ENCODE assay signal across 1 cellular context in the genomic region with DNA sequence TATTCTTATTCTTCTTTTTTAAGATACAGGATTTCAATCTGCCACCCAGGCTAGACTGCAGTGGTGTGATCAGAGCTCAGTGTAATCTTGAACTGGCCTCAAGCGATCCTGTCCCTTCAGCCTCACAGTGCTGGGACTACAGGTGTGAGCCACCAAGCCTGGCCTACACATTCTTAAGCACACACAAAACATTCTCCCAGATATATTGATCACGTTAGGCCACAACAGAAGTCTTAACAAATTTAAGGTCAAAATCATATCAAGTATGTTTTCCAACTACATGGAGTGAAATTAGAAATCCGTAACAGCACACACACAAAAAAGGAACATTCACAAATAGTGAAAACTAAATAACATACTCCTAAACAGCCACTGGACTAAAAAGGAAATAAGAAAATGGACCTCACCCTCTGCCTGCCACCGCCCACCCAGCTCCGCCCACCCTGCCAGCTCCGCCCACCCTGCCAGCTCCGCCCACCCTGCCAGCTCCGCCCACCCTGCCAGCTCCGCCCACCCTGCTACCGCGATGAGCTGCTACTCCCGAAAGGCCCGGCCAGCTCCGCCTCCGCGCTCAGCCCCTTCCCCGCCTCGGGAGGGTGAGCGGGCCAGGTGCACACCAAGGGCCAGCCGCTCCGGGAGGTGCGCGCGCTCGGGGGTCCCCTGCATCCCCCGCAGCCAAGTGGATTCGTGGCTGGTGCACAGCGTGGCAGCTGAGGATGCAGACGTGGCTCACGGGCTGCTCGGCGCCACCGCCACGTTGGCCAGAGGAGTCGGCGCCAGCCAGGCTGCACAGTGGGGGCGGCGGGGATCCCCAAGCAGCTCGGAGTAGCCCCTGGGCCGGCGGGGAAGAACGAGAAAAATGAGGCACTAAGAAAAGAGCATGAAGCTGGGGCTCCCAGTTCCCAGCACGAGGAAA.
TF ChIP-seq lines count a peak whose summit lies in the region.

No MANE protein-coding gene starts in this region.

TF ChIP-seq in HepG2, 621 proteins besides CTCF, POLR2A, EP300 and RAD21 (continued from another document and continues in another):
- TF ChIP-seq ZKSCAN8 (CRISPR knock-in tag; IDR thresholded peaks at IDR 0.05; ENCODE audit: borderline replicate concordance) = peak; percentile 48; the same call in 1 of the 2 replicates
- peak; percentile 77 for TF ChIP-seq REPIN1 (CRISPR knock-in tag; IDR thresholded peaks at IDR 0.05; ENCODE audit: borderline replicate concordance, low read depth)
- TF ChIP-seq, protein P1, sequence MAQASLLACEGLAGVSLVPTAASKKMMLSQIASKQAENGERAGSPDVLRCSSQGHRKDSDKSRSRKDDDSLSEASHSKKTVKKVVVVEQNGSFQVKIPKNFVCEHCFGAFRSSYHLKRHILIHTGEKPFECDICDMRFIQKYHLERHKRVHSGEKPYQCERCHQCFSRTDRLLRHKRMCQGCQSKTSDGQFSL (CRISPR knock-in tag; IDR thresholded peaks at IDR 0.05) = no peak
- TF ChIP-seq SRSF1 (optimal IDR thresholded peaks at IDR 0.05; ENCODE audit: low read depth, low read length) = peak; percentile 70
- peak; percentile 78 for TF ChIP-seq PITX1 (CRISPR knock-in tag; IDR thresholded peaks at IDR 0.05)
- TF ChIP-seq SAFB2 (CRISPR knock-in tag; IDR thresholded peaks at IDR 0.05; ENCODE audit: borderline replicate concordance, low read depth) = no peak; the same call in 1 of the 2 replicates
- TF ChIP-seq, protein P2, sequence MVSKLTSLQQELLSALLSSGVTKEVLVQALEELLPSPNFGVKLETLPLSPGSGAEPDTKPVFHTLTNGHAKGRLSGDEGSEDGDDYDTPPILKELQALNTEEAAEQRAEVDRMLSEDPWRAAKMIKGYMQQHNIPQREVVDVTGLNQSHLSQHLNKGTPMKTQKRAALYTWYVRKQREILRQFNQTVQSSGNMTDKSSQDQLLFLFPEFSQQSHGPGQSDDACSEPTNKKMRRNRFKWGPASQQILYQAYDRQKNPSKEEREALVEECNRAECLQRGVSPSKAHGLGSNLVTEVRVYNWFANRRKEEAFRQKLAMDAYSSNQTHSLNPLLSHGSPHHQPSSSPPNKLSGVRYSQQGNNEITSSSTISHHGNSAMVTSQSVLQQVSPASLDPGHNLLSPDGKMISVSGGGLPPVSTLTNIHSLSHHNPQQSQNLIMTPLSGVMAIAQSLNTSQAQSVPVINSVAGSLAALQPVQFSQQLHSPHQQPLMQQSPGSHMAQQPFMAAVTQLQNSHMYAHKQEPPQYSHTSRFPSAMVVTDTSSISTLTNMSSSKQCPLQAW (CRISPR knock-in tag; IDR thresholded peaks at IDR 0.05) = peak; percentile 84; the same call in 1 of the 2 replicates
- peak; percentile 89; the same call in 1 of the 2 replicates for TF ChIP-seq ZBTB42 (CRISPR knock-in tag; IDR thresholded peaks at IDR 0.05)
- no peak for TF ChIP-seq GTF2F1 (IDR thresholded peaks at IDR 0.05; ENCODE audit: low read length)
- peak; percentile 91 for TF ChIP-seq TOPORS (CRISPR knock-in tag; IDR thresholded peaks at IDR 0.05)
- TF ChIP-seq CCDC6 (CRISPR knock-in tag; IDR thresholded peaks at IDR 0.05) = peak; percentile 72; the same call in 1 of the 2 replicates
- TF ChIP-seq THAP7 (CRISPR knock-in tag; IDR thresholded peaks at IDR 0.05) = peak; percentile 90; the same call in 1 of the 2 replicates
- TF ChIP-seq, protein P3, sequence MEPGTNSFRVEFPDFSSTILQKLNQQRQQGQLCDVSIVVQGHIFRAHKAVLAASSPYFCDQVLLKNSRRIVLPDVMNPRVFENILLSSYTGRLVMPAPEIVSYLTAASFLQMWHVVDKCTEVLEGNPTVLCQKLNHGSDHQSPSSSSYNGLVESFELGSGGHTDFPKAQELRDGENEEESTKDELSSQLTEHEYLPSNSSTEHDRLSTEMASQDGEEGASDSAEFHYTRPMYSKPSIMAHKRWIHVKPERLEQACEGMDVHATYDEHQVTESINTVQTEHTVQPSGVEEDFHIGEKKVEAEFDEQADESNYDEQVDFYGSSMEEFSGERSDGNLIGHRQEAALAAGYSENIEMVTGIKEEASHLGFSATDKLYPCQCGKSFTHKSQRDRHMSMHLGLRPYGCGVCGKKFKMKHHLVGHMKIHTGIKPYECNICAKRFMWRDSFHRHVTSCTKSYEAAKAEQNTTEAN (CRISPR knock-in tag; conservative IDR thresholded peaks at IDR 0.05) = 0 out of 2 replicates have a peak, but pooled peaks have one; percentile 58
- peak; percentile 85 for TF ChIP-seq SRY (CRISPR knock-in tag; IDR thresholded peaks at IDR 0.05)
- TF ChIP-seq MYNN (CRISPR knock-in tag; IDR thresholded peaks at IDR 0.05; ENCODE audit: low read depth) = 0 out of 2 replicates have a peak, but pooled peaks have one; percentile 64
- peak; percentile 93 for TF ChIP-seq ZNF776 (CRISPR knock-in tag; IDR thresholded peaks at IDR 0.05)
- TF ChIP-seq MTERF4 (CRISPR knock-in tag; IDR thresholded peaks at IDR 0.05) = 0 out of 2 replicates have a peak, but pooled peaks have one; percentile 65
- TF ChIP-seq MYC (CRISPR knock-in tag; IDR thresholded peaks at IDR 0.05; ENCODE audit: borderline replicate concordance) = peak; percentile 92
- 0 out of 2 replicates have a peak, but pooled peaks have one; percentile 4 for TF ChIP-seq ZNF629 (CRISPR knock-in tag; conservative IDR thresholded peaks at IDR 0.05)
- peak; percentile 92 for TF ChIP-seq UBTF (CRISPR knock-in tag; IDR thresholded peaks at IDR 0.05)
- TF ChIP-seq ARNT (IDR thresholded peaks at IDR 0.05) = no peak
- peak; percentile 92 for TF ChIP-seq ZBTB7A (CRISPR knock-in tag; IDR thresholded peaks at IDR 0.05)
- TF ChIP-seq ZC3H13 (CRISPR knock-in tag; IDR thresholded peaks at IDR 0.05) = peak; percentile 53
- TF ChIP-seq, protein P4, sequence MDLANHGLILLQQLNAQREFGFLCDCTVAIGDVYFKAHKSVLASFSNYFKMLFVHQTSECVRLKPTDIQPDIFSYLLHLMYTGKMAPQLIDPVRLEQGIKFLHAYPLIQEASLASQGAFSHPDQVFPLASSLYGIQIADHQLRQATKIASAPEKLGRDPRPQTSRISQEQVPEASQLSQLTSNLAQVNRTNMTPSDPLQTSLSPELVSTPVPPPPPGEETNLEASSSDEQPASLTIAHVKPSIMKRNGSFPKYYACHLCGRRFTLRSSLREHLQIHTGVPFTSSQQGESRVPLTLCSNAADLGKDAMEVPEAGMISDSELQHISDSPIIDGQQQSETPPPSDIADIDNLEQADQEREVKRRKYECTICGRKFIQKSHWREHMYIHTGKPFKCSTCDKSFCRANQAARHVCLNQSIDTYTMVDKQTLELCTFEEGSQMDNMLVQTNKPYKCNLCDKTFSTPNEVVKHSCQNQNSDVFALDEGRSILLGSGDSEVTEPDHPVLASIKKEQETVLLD (CRISPR knock-in tag; IDR thresholded peaks at IDR 0.05; ENCODE audit: low read depth) = 0 out of 2 replicates have a peak, but pooled peaks have one; percentile 55
- TF ChIP-seq AKNA (CRISPR knock-in tag; IDR thresholded peaks at IDR 0.05; ENCODE audit: borderline replicate concordance) = no peak
- TF ChIP-seq ARID2 (CRISPR knock-in tag; IDR thresholded peaks at IDR 0.05; ENCODE audit: borderline replicate concordance) = peak; percentile 73
- TF ChIP-seq KLF13 (CRISPR knock-in tag; IDR thresholded peaks at IDR 0.05) = peak; percentile 82; the same call in 1 of the 2 replicates
- peak; percentile 99 for TF ChIP-seq KDM5B (CRISPR knock-in tag; IDR thresholded peaks at IDR 0.05; ENCODE audit: borderline replicate concordance)
- TF ChIP-seq PAX8 (CRISPR knock-in tag; IDR thresholded peaks at IDR 0.05; ENCODE audit: borderline replicate concordance) = no peak
- peak; percentile 88 for TF ChIP-seq ZBTB7B (CRISPR knock-in tag; IDR thresholded peaks at IDR 0.05)
- peak; percentile 78 for TF ChIP-seq ZMYM4 (CRISPR knock-in tag; IDR thresholded peaks at IDR 0.05)
- no peak; the same call in 1 of the 2 replicates for TF ChIP-seq ZSCAN12 (CRISPR knock-in tag; IDR thresholded peaks at IDR 0.05)
- TF ChIP-seq GATAD2A (CRISPR knock-in tag; IDR thresholded peaks at IDR 0.05) = peak; percentile 51; the same call in 1 of the 2 replicates
- TF ChIP-seq ZNF891 (CRISPR knock-in tag; IDR thresholded peaks at IDR 0.05) = peak; percentile 96
- peak; percentile 49; the same call in 1 of the 2 replicates for TF ChIP-seq PAXIP1 (CRISPR knock-in tag; conservative IDR thresholded peaks at IDR 0.05)
- TF ChIP-seq ZNF264 (CRISPR knock-in tag; IDR thresholded peaks at IDR 0.05) = peak; percentile 37; the same call in 1 of the 2 replicates
- peak; percentile 30; the same call in 1 of the 2 replicates for TF ChIP-seq RFXANK (CRISPR knock-in tag; IDR thresholded peaks at IDR 0.05)
- no peak for TF ChIP-seq TOE1 (CRISPR knock-in tag; IDR thresholded peaks at IDR 0.05)
- peak; percentile 44; the same call in 1 of the 2 replicates for TF ChIP-seq ZNF333 (CRISPR knock-in tag; IDR thresholded peaks at IDR 0.05; ENCODE audit: borderline replicate concordance)
- TF ChIP-seq NCOA1 (CRISPR knock-in tag; IDR thresholded peaks at IDR 0.05) = peak; percentile 84; the same call in 1 of the 2 replicates
